In the genomic region with DNA sequence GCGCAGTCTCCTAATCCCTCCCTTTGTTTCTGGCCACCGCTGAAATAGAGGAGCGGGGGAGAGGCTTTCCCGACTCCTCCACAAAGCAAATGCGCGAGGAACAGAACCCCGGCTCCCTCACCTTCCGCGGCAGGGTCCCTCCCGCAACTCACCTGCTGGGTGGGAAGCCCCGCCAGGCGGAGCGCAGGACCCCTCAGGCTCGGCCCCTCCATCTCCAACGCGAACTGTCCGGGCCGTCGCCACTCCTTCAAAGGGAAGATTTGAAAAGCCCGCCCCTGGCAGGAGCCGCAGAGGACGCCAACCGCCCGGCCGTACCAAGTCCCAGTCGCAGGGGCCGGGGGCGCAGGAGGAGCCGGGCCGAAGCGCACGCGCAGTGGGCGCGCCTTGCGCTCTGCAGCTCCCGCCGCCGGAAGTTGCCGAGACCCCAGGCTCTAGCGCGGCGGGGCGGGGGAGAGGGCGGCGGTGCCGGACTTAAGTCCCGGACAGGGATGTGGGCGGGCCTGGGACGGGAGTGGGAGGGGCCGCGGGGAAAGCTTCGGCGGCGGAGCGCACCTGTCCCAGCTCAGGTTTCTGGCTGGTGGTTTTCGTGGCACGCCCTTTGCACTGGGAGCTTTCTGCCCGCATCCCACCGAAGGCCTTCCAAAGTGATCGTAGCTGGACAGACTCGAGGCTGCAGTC, we compare ENCODE assay signal across 8 cellular contexts. TPM values are rescaled to one million over a fixed set of nuclear protein-coding genes. Genes with fewer than 3 reads are reported as not detected.
DNase-seq lines count a peak whose midpoint lies in the region; ATAC-seq and TF ChIP-seq lines count a peak whose summit lies in the region.

Gene RTKN2 (minus strand): TSS at position 446 of the 678 bp plus-strand sequence. CDS start 234 bp downstream, at position 212.

- H2AFZ ChIP-seq in hepatocyte = peak within 1 kb of the TSS; percentile 51

- H3K36me3 ChIP-seq in hepatocyte (replicated peaks; ENCODE audit: insufficient read depth, low read depth) (no peaks in the 10 kb centered on the region), rectal smooth muscle tissue (ENCODE audit: control insufficient read depth, insufficient read depth, low read length) (no peaks in the 10 kb centered on the region), aorta (ENCODE audit: control insufficient read depth in 1 of 2, insufficient read depth in 2 of 2, low read length in 1 of 2) (no peaks in the 10 kb centered on the region)

- 2% methylated on average over 48 of the region's 62 CpGs for WGBS in hepatocyte (ENCODE audit: low lambda C conversion rate, missing lambda C conversion rate)
- WGBS in aorta, 2 donors = 1% methylated on average over 60 to 62 of the region's 62 CpGs

- H3K4me3 ChIP-seq in HFF-Myc (replicated peaks; ENCODE audit: low read depth, low read length) = peak within 1 kb of the TSS; percentile 85
- peak within 1 kb of the TSS; percentile 68 for H3K4me3 ChIP-seq in astrocyte of the cerebellum (ENCODE audit: low read depth, low read length)
- peak within 1 kb of the TSS; percentile 41 for H3K4me3 ChIP-seq in hepatocyte
- peak within 1 kb of the TSS; percentile 85 for H3K4me3 ChIP-seq in rectal smooth muscle tissue (ENCODE audit: low read length)
- peak within 1 kb of the TSS; percentile 58 to 63 for H3K4me3 ChIP-seq in aorta (ENCODE audit: low read length in 2 of 2)

- TF ChIP-seq CTCF in HFF-Myc (IDR thresholded peaks at IDR 0.05; ENCODE audit: low read depth, low read length, missing control alignments) = no peak
- TF ChIP-seq CTCF in astrocyte of the cerebellum (IDR thresholded peaks at IDR 0.05; ENCODE audit: low read depth, low read length, missing control alignments) = no peak
- no peak for TF ChIP-seq CTCF in hepatocyte (IDR thresholded peaks at IDR 0.05; ENCODE audit: poor library complexity)

- H3K79me2 ChIP-seq in hepatocyte = peaks cover 22% of the 10 kb centered on the region

- ATAC-seq in T-helper 17 cell (peak; percentile 89), aorta (ENCODE audit: low FRiP score) (peak; percentile 84)

- H4K20me1 ChIP-seq in hepatocyte (ENCODE audit: insufficient read depth, poor library complexity, severe bottlenecking) = no peaks in the 10 kb centered on the region

- H3K9ac ChIP-seq in rectal smooth muscle tissue (ENCODE audit: low read length) = no peak within 1 kb of the TSS

- peaks cover 3% of the 10 kb centered on the region for H3K4me1 ChIP-seq in hepatocyte (ENCODE audit: insufficient read depth)
- H3K4me1 ChIP-seq in rectal smooth muscle tissue (ENCODE audit: control insufficient read depth, insufficient read depth, low read length) = peaks cover 4% of the 10 kb centered on the region
- H3K4me1 ChIP-seq in aorta (ENCODE audit: control insufficient read depth in 1 of 2, insufficient read depth in 2 of 2, low read length in 2 of 2) = peaks cover 0 to 3% of the 10 kb centered on the region in 2 donors

- peak within 1 kb of the TSS; percentile 64 for H3K27ac ChIP-seq in hepatocyte
- H3K27ac ChIP-seq in rectal smooth muscle tissue (ENCODE audit: low read depth, low read length) = no peak within 1 kb of the TSS
- H3K27ac ChIP-seq in aorta (ENCODE audit: low read depth in 1 of 2, low read length in 2 of 2) = no peak within 1 kb of the TSS

- H3K4me1 Mint-ChIP-seq in T-helper 17 cell = peaks cover 13% of the 10 kb centered on the region

- H3K9me3 ChIP-seq in T-helper 17 cell (ENCODE audit: control insufficient read depth, low read length, poor library complexity, severe bottlenecking) (no peaks in the 10 kb centered on the region), hepatocyte (ENCODE audit: low read depth) (no peaks in the 10 kb centered on the region), aorta (ENCODE audit: control insufficient read depth, low read length) (no peaks in the 10 kb centered on the region)

- in situ Hi-C loops in astrocyte of the cerebellum (cut with HindIII; ENCODE audit: low sequenced_read_pairs) = loop anchor here (5.0 kb wide), 1 partner anchor 889 kb away; no protein-coding TSS in a partner anchor

- peak within 1 kb of the TSS; percentile 39 for H3K27ac Mint-ChIP-seq in T-helper 17 cell

- H3K9me2 ChIP-seq in hepatocyte (replicated peaks; ENCODE audit: insufficient read depth) = no peaks in the 10 kb centered on the region

- H3K27me3 Mint-ChIP-seq in T-helper 17 cell = peaks cover 25% of the 10 kb centered on the region

- H3K4me3 Mint-ChIP-seq in T-helper 17 cell = peak within 1 kb of the TSS; percentile 90

- H3K27me3 ChIP-seq in hepatocyte (no peaks in the 10 kb centered on the region), rectal smooth muscle tissue (ENCODE audit: control insufficient read depth, insufficient read depth, low read length) (peaks cover 4% of the 10 kb centered on the region), aorta (ENCODE audit: control insufficient read depth in 1 of 2, insufficient read depth in 2 of 2, low read length in 1 of 2) (no peaks in the 10 kb centered on the region)

- H3K36me3 Mint-ChIP-seq in T-helper 17 cell (ENCODE audit: low read depth) = no peaks in the 10 kb centered on the region

- DNase-seq in GDM1 (lab: John Stamatoyannopoulos, UW) (peak; percentile 57), HFF-Myc (ENCODE audit: extremely low read depth, low read depth) (peak; percentile 49), NCI-H128 (lab: John Stamatoyannopoulos, UW; ENCODE audit: unreplicated experiment) (peak; percentile 73), T-helper 17 cell (peak; percentile 49 to 59 (median 59)), astrocyte of the cerebellum (ENCODE audit: low read depth) (peak; percentile 57), hepatocyte (ENCODE audit: low spot score) (peak; percentile 98), aorta (peak; percentile 79 to 84)

- intact Hi-C loops in aorta (cut with DNase I) = no loop called here

- peak within 1 kb of the TSS; percentile 90 for H3K4me2 ChIP-seq in hepatocyte

RNA-seq across cellular contexts. Expression of gene RTKN2, which starts in this region (rescaled TPM):
- total RNA-seq in T-helper 17 cell = 1 to 10 TPM; 3.8 to 8.1 TPM
- 5.3 and 6.6 TPM in 2 replicates for total RNA-seq in hepatocyte
- polyA plus RNA-seq in hepatocyte = 0.68 and 2.2 TPM in 2 replicates
- total RNA-seq in aorta = under 1 TPM; 0.21 to 0.29 TPM
- under 1 TPM; 0.13 to 0.31 TPM for polyA plus RNA-seq in aorta

Comparison
In these comparisons a context has a peak if more than half of its experiments do, and no peak if none do; other contexts are left out.
1. Peak in DNase-seq, ATAC-seq and H3K4me3 ChIP-seq in aorta; RNA of the gene not detected or under 1 TPM.